ENCODE assay signal across 8 cellular contexts in genomic region chr17:20008242-20009051, GRCh38. TPM values are rescaled to one million over a fixed set of nuclear protein-coding genes. Genes with fewer than 3 reads are reported as not detected.
DNase-seq lines count a peak whose midpoint lies in the region; ATAC-seq and TF ChIP-seq lines count a peak whose summit lies in the region.

No MANE protein-coding gene starts in this region.

- H3K4me3 ChIP-seq in GM23248 (peak overlapping the region; percentile 79), OCI-LY1 (ENCODE audit: low read depth, low read length, poor library complexity, severe bottlenecking) (peak overlapping the region; percentile 63), left lung (peak overlapping the region; percentile 48 to 64), stomach smooth muscle (ENCODE audit: low read length in 2 of 2) (peak overlapping the region; percentile 79 to 93)

- H2AFZ ChIP-seq in GM23248 = peak overlapping the region; percentile 95
- H2AFZ ChIP-seq in OCI-LY1 (ENCODE audit: low read length) = peak overlapping the region; percentile 69

- peak; percentile 10 for ATAC-seq in central memory CD8-positive, alpha-beta T cell (replicated peaks; ENCODE audit: extremely low read depth, poor library complexity, severe bottlenecking)
- ATAC-seq in left lung = peak; percentile 70

- H3K9me2 ChIP-seq in GM23248 (ENCODE audit: insufficient read depth) (no peaks in the 10 kb centered on the region), OCI-LY1 (ENCODE audit: low read depth, low read length) (no peaks in the 10 kb centered on the region)

- H3F3A ChIP-seq in GM23248 (ENCODE audit: insufficient read depth) (peaks cover 6% of the 10 kb centered on the region; the same call in 1 of the 2 replicates), OCI-LY1 (ENCODE audit: insufficient read depth, low read length) (no peaks in the 10 kb centered on the region)

- H3K36me3 ChIP-seq in GM23248 (ENCODE audit: low read depth) (no peaks in the 10 kb centered on the region), OCI-LY1 (ENCODE audit: insufficient read depth, low read length) (no peaks in the 10 kb centered on the region), left lung (no peaks in the 10 kb centered on the region), stomach smooth muscle (ENCODE audit: control insufficient read depth in 2 of 2, insufficient read depth in 2 of 2, low read length in 2 of 2) (no peaks in the 10 kb centered on the region)

- peak overlapping the region; percentile 88 for H3K4me3 Mint-ChIP-seq in central memory CD8-positive, alpha-beta T cell

- H3K79me2 ChIP-seq in GM23248 (ENCODE audit: insufficient read depth) = no peaks in the 10 kb centered on the region
- no peaks in the 10 kb centered on the region for H3K79me2 ChIP-seq in OCI-LY1 (ENCODE audit: insufficient read depth, low read length)

- in situ Hi-C loops in GM23248 (cut with MboI) = no loop called here

- H3K9ac ChIP-seq in GM23248 (no peak overlapping the region), OCI-LY1 (ENCODE audit: low read length) (peak overlapping the region; percentile 42), stomach smooth muscle (ENCODE audit: low read length in 2 of 2) (peak overlapping the region in 1 of 2 donors; percentile 66)

- H3K27ac Mint-ChIP-seq in central memory CD8-positive, alpha-beta T cell (ENCODE audit: low read depth) = peak overlapping the region; percentile 66

- no peaks in the 10 kb centered on the region for H4K20me1 ChIP-seq in GM23248 (ENCODE audit: insufficient read depth)
- H4K20me1 ChIP-seq in OCI-LY1 (ENCODE audit: insufficient read depth, low read length) = no peaks in the 10 kb centered on the region

- no peaks in the 10 kb centered on the region for H3K9me3 ChIP-seq in GM23248 (ENCODE audit: low read depth)
- no peaks in the 10 kb centered on the region for H3K9me3 ChIP-seq in OCI-LY1 (ENCODE audit: low read length)
- H3K9me3 ChIP-seq in left lung = no peaks in the 10 kb centered on the region
- H3K9me3 ChIP-seq in stomach smooth muscle (ENCODE audit: control insufficient read depth in 2 of 2, low read length in 2 of 2) = no peaks in the 10 kb centered on the region

- no peak for TF ChIP-seq CTCF in GM10266 (IDR thresholded peaks at IDR 0.05; ENCODE audit: control insufficient read depth, insufficient read depth, low read depth, missing control alignments)
- no peak for TF ChIP-seq CTCF in OCI-LY1 (IDR thresholded peaks at IDR 0.05; ENCODE audit: low read length)
- no peak for TF ChIP-seq CTCF in left lung (IDR thresholded peaks at IDR 0.05)

- peaks cover 3% of the 10 kb centered on the region for H3K36me3 Mint-ChIP-seq in central memory CD8-positive, alpha-beta T cell (ENCODE audit: insufficient read depth)

- WGBS in GM23248 (ENCODE audit: low coverage in 1 of 2, low lambda C conversion rate in 2 of 2, missing lambda C conversion rate in 2 of 2), 2 experiments = 25 to 31% methylated on average over 26 to 35 of the region's 35 CpGs

- no peaks in the 10 kb centered on the region for H3K4me1 ChIP-seq in GM23248 (ENCODE audit: insufficient read depth)
- H3K4me1 ChIP-seq in OCI-LY1 (ENCODE audit: insufficient read depth, low read length, severe bottlenecking) = peaks cover 18% of the 10 kb centered on the region
- peaks cover 7 to 21% of the 10 kb centered on the region in 2 donors for H3K4me1 ChIP-seq in left lung
- peaks cover 15% of the 10 kb centered on the region for H3K4me1 ChIP-seq in stomach smooth muscle (ENCODE audit: control insufficient read depth, insufficient read depth, low read length)

- H3K4me1 Mint-ChIP-seq in central memory CD8-positive, alpha-beta T cell = peaks cover 19% of the 10 kb centered on the region

- H3K27me3 Mint-ChIP-seq in central memory CD8-positive, alpha-beta T cell = peaks cover 61% of the 10 kb centered on the region

- DNase-seq in GM10266 (ENCODE audit: extremely low spot score) (peak; percentile 27), GM23248 (peak; percentile 49), left lung (peak in 1 of 2 donors; percentile 80), AG08395 (ENCODE audit: low spot score) (no peak), putamen (ENCODE audit: low spot score) (no peak)
- DNase-seq in central memory CD8-positive, alpha-beta T cell (ENCODE audit: low spot score in 2 of 2) = peak in 1 of 2 donors; percentile 21

- H3K27ac ChIP-seq in GM23248 (no peak overlapping the region), OCI-LY1 (ENCODE audit: low read depth, low read length, poor library complexity, severe bottlenecking) (no peak overlapping the region), left lung (no peak overlapping the region), stomach smooth muscle (ENCODE audit: low read length) (no peak overlapping the region)

- peak overlapping the region; percentile 77 for H3K4me2 ChIP-seq in GM23248 (ENCODE audit: unreplicated experiment)
- peak overlapping the region; percentile 88 for H3K4me2 ChIP-seq in OCI-LY1 (ENCODE audit: low read length)

- intact Hi-C loops in left lung (cut with DNase I) = no loop called here

- H3K27me3 ChIP-seq in GM23248 (replicated peaks; ENCODE audit: insufficient read depth) (peaks cover 58% of the 10 kb centered on the region), OCI-LY1 (ENCODE audit: insufficient read depth, low read length) (no peaks in the 10 kb centered on the region), left lung (peaks cover 27 to 97% of the 10 kb centered on the region in 2 donors), stomach smooth muscle (ENCODE audit: control insufficient read depth in 1 of 2, insufficient read depth in 2 of 2, low read length in 2 of 2) (peaks cover 25 to 35% of the 10 kb centered on the region in 2 donors)

- H3K9me3 Mint-ChIP-seq in central memory CD8-positive, alpha-beta T cell = no peaks in the 10 kb centered on the region

RNA-seq across cellular contexts. Expression of gene SPECC1, which starts 0.7 kb away (rescaled TPM):
- 1.3 and 4.2 TPM in 2 replicates for total RNA-seq in GM23248 (2014; rRNA removed; shearing (Covaris generic))
- polyA plus RNA-seq in GM23248 (2016; fragmentation: Nextera tagmentation; extraction: Ambion mirVana) = 1.5 and 1.9 TPM in 2 replicates
- 10 to 100 TPM; 25.2 to 38.3 TPM for total RNA-seq in left lung

RNA-seq across cellular contexts. Expression of gene AKAP10, which starts 30.8 kb away (rescaled TPM):
- 24.8 and 26.5 TPM in 2 replicates for total RNA-seq in GM23248 (2014; rRNA removed; shearing (Covaris generic))
- polyA plus RNA-seq in GM23248 (2016; fragmentation: Nextera tagmentation; extraction: Ambion mirVana) = 18.0 and 18.7 TPM in 2 replicates
- total RNA-seq in left lung = 10 to 100 TPM; 32.7 to 35.2 TPM

Comparison
In these comparisons a context has a peak if more than half of its experiments do, and no peak if none do; other contexts are left out.
1. DNase-seq: peak in GM10266 (single experiment) and GM23248 (single experiment); none in AG08395 (single experiment) and putamen (single experiment).
2. Peak in every context shown above with its lines, with median percentiles within 50 percentile points of each other: H3K4me3 ChIP-seq.